Comparison of ENCODE assay signal across 8 cellular contexts in the genomic region with DNA sequence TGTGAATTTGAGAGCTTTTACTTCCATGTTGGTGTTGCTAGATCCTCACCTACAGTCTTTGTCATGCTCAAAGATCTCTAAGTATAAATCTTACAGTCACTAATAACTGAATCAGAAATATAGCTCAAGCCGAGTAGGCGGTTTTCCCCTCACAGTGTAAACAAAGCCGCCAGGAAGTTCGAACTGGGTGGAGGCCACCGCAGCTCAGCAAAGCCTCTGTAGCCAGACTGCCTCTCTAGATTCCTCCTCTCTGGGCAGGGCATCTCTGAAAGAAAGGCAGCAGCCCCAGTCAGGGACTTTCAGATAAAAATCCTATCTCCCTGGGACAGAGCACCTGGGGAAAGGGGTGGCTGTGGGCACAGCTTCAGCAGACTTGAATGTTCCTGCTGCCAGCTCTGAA.
DNase-seq lines count a peak whose midpoint lies in the region; ATAC-seq and TF ChIP-seq lines count a peak whose summit lies in the region.
"Not testable (repeated sequence)": the region's sequence is repeated elsewhere in the genome, so short reads cannot be mapped to it uniquely, and the experiment has no call there.

No MANE protein-coding gene starts in this region.

- intact Hi-C loops in CD8-positive, alpha-beta T cell (cut with DNase I, micrococcal nuclease): not testable (repeated sequence)

- not testable (repeated sequence) for H3K27ac ChIP-seq in CD8-positive, alpha-beta T cell (ENCODE audit: low read depth, low read length)

- peak in 6 of 7 experiments; percentile 12 to 65 (median 33) for DNase-seq in CD8-positive, alpha-beta T cell
- peak; percentile 16 for DNase-seq in NCI-H748 treated with DMSO at 0.1 percent for 48 hours (lab: John Stamatoyannopoulos, UW)
- DNase-seq in activated CD4-positive, CD25-positive, alpha-beta regulatory T cell treated with anti-CD3 and anti-CD28 coated beads, Interleukin-2, amount 50 U/mL, for 16 hours (ENCODE audit: low read depth, low spot score): peak; percentile 0
- DNase-seq in activated T-cell treated with anti-CD3 and anti-CD28 coated beads, Interleukin-2, amount 50 U/mL, for 24 hours: peak; percentile 31
- not testable (repeated sequence) for DNase-seq in activated naive CD4-positive, alpha-beta T cell treated with anti-CD3 and anti-CD28 coated beads, Interleukin-2, amount 50 U/mL, for 72 hours (ENCODE audit: low spot score in 2 of 2)
- peak; percentile 48 for DNase-seq in epithelial cell of esophagus (ENCODE audit: low read depth)
- peak in 5 of 10 donors; percentile 0 to 17 (median 5) for DNase-seq in naive thymus-derived CD8-positive, alpha-beta T cell
- DNase-seq in stimulated activated CD8-positive, alpha-beta memory T cell treated with anti-CD3 and anti-CD28 coated beads, Interleukin-4, amount 100 ng/mL, for 48 hours: peak; percentile 24

- not testable (repeated sequence) for H3K9me3 ChIP-seq in CD8-positive, alpha-beta T cell (ENCODE audit: low read length)

- not testable (repeated sequence) for H3K27me3 ChIP-seq in CD8-positive, alpha-beta T cell (ENCODE audit: insufficient read depth, low read length)

- not testable (repeated sequence) for H3K4me1 ChIP-seq in CD8-positive, alpha-beta T cell (ENCODE audit: insufficient read depth, low read length)

- not testable (repeated sequence) for H3K4me3 ChIP-seq in CD8-positive, alpha-beta T cell (ENCODE audit: low read depth, low read length); epithelial cell of esophagus (ENCODE audit: low read length)

- H3K9me3 Mint-ChIP-seq in CD8-positive, alpha-beta T cell: not testable (repeated sequence)
- peaks cover 13% of the 10 kb centered on the region for H3K9me3 Mint-ChIP-seq in activated T-cell treated with anti-CD3 and anti-CD28 coated beads, Interleukin-2, amount 50 U/mL, for 24 hours
- peaks cover 6 to 12% of the 10 kb centered on the region in 2 donors for H3K9me3 Mint-ChIP-seq in activated naive CD4-positive, alpha-beta T cell treated with anti-CD3 and anti-CD28 coated beads, Interleukin-2, amount 50 U/mL, for 72 hours
- peaks cover 0 to 36% (median 16%) of the 10 kb centered on the region in 9 donors for H3K9me3 Mint-ChIP-seq in naive thymus-derived CD8-positive, alpha-beta T cell

- POLR2A ChIA-PET in CD8-positive, alpha-beta T cell (lab: Charles Lee): not testable (repeated sequence)
- POLR2A ChIA-PET in naive thymus-derived CD8-positive, alpha-beta T cell (lab: Charles Lee): interaction anchor here (0.8 kb wide), 1 partner anchor 26 kb away, joined by 3 read pairs; no protein-coding TSS in a partner anchor

- not testable (repeated sequence) for TF ChIP-seq CTCF in CD8-positive, alpha-beta T cell (IDR thresholded peaks at IDR 0.05); epithelial cell of esophagus (IDR thresholded peaks at IDR 0.05; ENCODE audit: insufficient read depth, low read depth, low read length, missing control alignments)

- peak; percentile 62 for ATAC-seq in CD8-positive, alpha-beta T cell
- ATAC-seq in activated naive CD4-positive, alpha-beta T cell treated with anti-CD3 and anti-CD28 coated beads, Interleukin-2, amount 50 U/mL, for 72 hours: not testable (repeated sequence)
- peak in 1 of 2 donors; percentile 38 for ATAC-seq in naive thymus-derived CD8-positive, alpha-beta T cell

- H3K27ac Mint-ChIP-seq in CD8-positive, alpha-beta T cell: peak overlapping the region; percentile 83
- peak overlapping the region; percentile 63 for H3K27ac Mint-ChIP-seq in activated T-cell treated with anti-CD3 and anti-CD28 coated beads, Interleukin-2, amount 50 U/mL, for 24 hours
- H3K27ac Mint-ChIP-seq in activated naive CD4-positive, alpha-beta T cell treated with anti-CD3 and anti-CD28 coated beads, Interleukin-2, amount 50 U/mL, for 72 hours: peak overlapping the region; percentile 36 to 89
- peak overlapping the region in 6 of 10 donors; percentile 18 to 76 (median 68) for H3K27ac Mint-ChIP-seq in naive thymus-derived CD8-positive, alpha-beta T cell

- not testable (repeated sequence) for H3K36me3 ChIP-seq in CD8-positive, alpha-beta T cell (ENCODE audit: insufficient read depth, low read length)

- peaks cover 25% of the 10 kb centered on the region for H3K36me3 Mint-ChIP-seq in CD8-positive, alpha-beta T cell
- H3K36me3 Mint-ChIP-seq in activated T-cell treated with anti-CD3 and anti-CD28 coated beads, Interleukin-2, amount 50 U/mL, for 24 hours (ENCODE audit: low read depth): peaks cover 33% of the 10 kb centered on the region
- peaks cover 28 to 33% of the 10 kb centered on the region in 2 donors for H3K36me3 Mint-ChIP-seq in activated naive CD4-positive, alpha-beta T cell treated with anti-CD3 and anti-CD28 coated beads, Interleukin-2, amount 50 U/mL, for 72 hours
- peaks cover 0 to 19% (median 11%) of the 10 kb centered on the region in 3 donors for H3K36me3 Mint-ChIP-seq in naive thymus-derived CD8-positive, alpha-beta T cell

- not testable (repeated sequence) for H3K4me3 Mint-ChIP-seq in CD8-positive, alpha-beta T cell; activated T-cell treated with anti-CD3 and anti-CD28 coated beads, Interleukin-2, amount 50 U/mL, for 24 hours
- H3K4me3 Mint-ChIP-seq in naive thymus-derived CD8-positive, alpha-beta T cell: peak overlapping the region in 3 of 10 donors; percentile 11 to 30 (median 15)

- not testable (repeated sequence) for H3K27me3 Mint-ChIP-seq in CD8-positive, alpha-beta T cell (ENCODE audit: low read depth); naive thymus-derived CD8-positive, alpha-beta T cell
- H3K27me3 Mint-ChIP-seq in activated T-cell treated with anti-CD3 and anti-CD28 coated beads, Interleukin-2, amount 50 U/mL, for 24 hours: peaks cover 22% of the 10 kb centered on the region

- CTCF ChIA-PET in CD8-positive, alpha-beta T cell (lab: Charles Lee): not testable (repeated sequence)

- peaks cover 32% of the 10 kb centered on the region for H3K4me1 Mint-ChIP-seq in CD8-positive, alpha-beta T cell (ENCODE audit: low read depth)
- H3K4me1 Mint-ChIP-seq in activated T-cell treated with anti-CD3 and anti-CD28 coated beads, Interleukin-2, amount 50 U/mL, for 24 hours (ENCODE audit: low read depth): peaks cover 32% of the 10 kb centered on the region
- H3K4me1 Mint-ChIP-seq in naive thymus-derived CD8-positive, alpha-beta T cell: peaks cover 5 to 35% (median 8%) of the 10 kb centered on the region in 4 donors
